ENCODE assay signal across 8 cellular contexts in the genomic region with DNA sequence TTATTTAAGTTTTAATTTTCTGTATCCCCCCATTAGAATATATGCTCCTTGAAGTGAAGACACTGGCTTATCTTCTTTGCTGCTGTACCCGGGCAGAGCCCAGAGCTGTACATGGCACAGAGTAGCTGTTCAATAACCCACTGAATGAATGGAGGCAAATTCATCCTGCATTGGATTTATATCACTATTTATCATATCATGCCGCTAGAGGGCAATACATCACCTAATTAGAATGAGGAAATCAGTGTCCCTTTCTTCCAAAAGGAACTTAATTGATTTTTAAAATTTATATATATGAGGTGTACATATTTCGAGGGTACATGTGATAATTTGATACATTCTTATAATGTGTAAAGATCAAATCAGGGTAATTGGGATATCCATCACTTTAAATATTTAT.
DNase-seq lines count a peak whose midpoint lies in the region; ATAC-seq and TF ChIP-seq lines count a peak whose summit lies in the region.

No MANE protein-coding gene starts in this region.

- no peaks in the 10 kb centered on the region for H3K36me3 Mint-ChIP-seq in immature natural killer cell

- H3K4me1 Mint-ChIP-seq in immature natural killer cell = peaks cover 0 to 7% of the 10 kb centered on the region in 2 donors

- ATAC-seq in GM18909 (IDR thresholded peaks at IDR 0.05; ENCODE audit: poor library complexity, unreplicated experiment) (no peak), HG03378 (IDR thresholded peaks at IDR 0.05; ENCODE audit: unreplicated experiment) (no peak), GM21390 (IDR thresholded peaks at IDR 0.05; ENCODE audit: unreplicated experiment) (no peak)

- peak; percentile 46 for TF ChIP-seq CTCF in GM10266 (IDR thresholded peaks at IDR 0.05; ENCODE audit: control insufficient read depth, insufficient read depth, low read depth, missing control alignments)
- peak; percentile 73 for TF ChIP-seq CTCF in VCaP (conservative IDR thresholded peaks at IDR 0.05)

- no peak overlapping the region for H3K27ac ChIP-seq in VCaP

- H3K27me3 Mint-ChIP-seq in immature natural killer cell (ENCODE audit: low read depth in 3 of 3) = peaks cover 0 to 7% (median 1%) of the 10 kb centered on the region in 3 donors

- H3K27ac Mint-ChIP-seq in immature natural killer cell = no peak overlapping the region

- no peak overlapping the region for H3K4me3 Mint-ChIP-seq in immature natural killer cell

- DNase-seq in GM10266 (ENCODE audit: extremely low spot score) (no peak), NCI-H1694 (lab: John Stamatoyannopoulos, UW) (peak; percentile 82), immature natural killer cell (peak; percentile 5 to 26 (median 21))
- DNase-seq in activated naive CD4-positive, alpha-beta T cell (lab: John Stamatoyannopoulos, UW) = no peak

- H3K9me3 Mint-ChIP-seq in immature natural killer cell = no peaks in the 10 kb centered on the region

Comparison
In these comparisons a context has a peak if more than half of its experiments do, and no peak if none do; other contexts are left out.
1. DNase-seq: peak in NCI-H1694 (single experiment) and immature natural killer cell (3 of 3); none in GM10266 (single experiment) and activated naive CD4-positive, alpha-beta T cell (0 of 4).